Comparison of ENCODE assay signal across 2 cellular contexts in genomic region chr17:19002191-19002590, GRCh38.
TF ChIP-seq lines count a peak whose summit lies in the region.

No MANE protein-coding gene starts in this region.

TF ChIP-seq in A549, 52 proteins besides CTCF, POLR2A, EP300 and RAD21:
- TF ChIP-seq HOXB13 (CRISPR knock-in tag; IDR thresholded peaks at IDR 0.05; ENCODE audit: low read depth) (no peak), NR3C1 (IDR thresholded peaks at IDR 0.05) (no peak), KDM5A (IDR thresholded peaks at IDR 0.05) (no peak), POLR2AphosphoS2 (conservative IDR thresholded peaks at IDR 0.05; ENCODE audit: low read length) (no peak), PHF8 (IDR thresholded peaks at IDR 0.05; ENCODE audit: borderline replicate concordance, low read depth) (no peak), EHMT2 (IDR thresholded peaks at IDR 0.05; ENCODE audit: low read depth) (no peak), HOXB5 (CRISPR knock-in tag; IDR thresholded peaks at IDR 0.05) (no peak), ZFP36 (IDR thresholded peaks at IDR 0.05; ENCODE audit: borderline replicate concordance, partially characterized antibody) (no peak), FOSL2 (IDR thresholded peaks at IDR 0.05) (no peak), FOSL2 (CRISPR knock-in tag; IDR thresholded peaks at IDR 0.05) (no peak), HDAC2 (IDR thresholded peaks at IDR 0.05) (no peak), CHD2 (IDR thresholded peaks at IDR 0.05; ENCODE audit: low read length, partially characterized antibody) (no peak), REST (IDR thresholded peaks at IDR 0.05) (no peak), E2F6 (IDR thresholded peaks at IDR 0.05; ENCODE audit: borderline replicate concordance, low read depth) (no peak)

TF ChIP-seq in HepG2, 621 proteins besides CTCF, POLR2A, EP300 and RAD21:
- TF ChIP-seq GMEB1 (CRISPR knock-in tag; IDR thresholded peaks at IDR 0.05; ENCODE audit: borderline replicate concordance) = no peak
- no peak for TF ChIP-seq HNF4A (CRISPR knock-in tag; IDR thresholded peaks at IDR 0.05)
- no peak for TF ChIP-seq CEBPZ (IDR thresholded peaks at IDR 0.05; ENCODE audit: low read length)
- no peak for TF ChIP-seq ZNF232 (CRISPR knock-in tag; IDR thresholded peaks at IDR 0.05; ENCODE audit: borderline replicate concordance)
- TF ChIP-seq ZNF224 (CRISPR knock-in tag; IDR thresholded peaks at IDR 0.05) = no peak
- no peak for TF ChIP-seq HDAC1 (CRISPR knock-in tag; IDR thresholded peaks at IDR 0.05)
- no peak for TF ChIP-seq ZNF777 (CRISPR knock-in tag; IDR thresholded peaks at IDR 0.05)
- no peak for TF ChIP-seq ZNF510 (CRISPR knock-in tag; IDR thresholded peaks at IDR 0.05; ENCODE audit: low read depth)
